Comparison of ENCODE assay signal across 23 cellular contexts in genomic region chr9:7119612-7120011, GRCh38.
"Had no signal": no experiment of that assay in that cellular context is flagged by ENCODE, and none has a peak within 500 bp of the region (broad histone marks: within the 10 kb centered on the region; RNA-seq: fewer than 3 reads in every experiment).

No MANE protein-coding gene starts in this region.

- H3K9me3 ChIP-seq: colonic mucosa, heart left ventricle, mucosa of descending colon, pancreas, suprapubic skin, thyroid gland, uterus had no signal

- H3K36me3 ChIP-seq: colonic mucosa, pancreas, thyroid gland, uterus had no signal

- H3K27me3 ChIP-seq: colonic mucosa, heart left ventricle, pancreas, suprapubic skin, thyroid gland, uterus had no signal

- H3K27ac ChIP-seq: colonic mucosa, heart left ventricle, pancreas, suprapubic skin, thyroid gland, uterus had no signal

- ATAC-seq: heart left ventricle; left lobe of liver; mucosa of descending colon; right cardiac atrium; stimulated activated effector memory CD8-positive, alpha-beta T cell treated with anti-CD3 and anti-CD28 coated beads, Interleukin-12 subunit alpha, Interleukin-12 subunit beta, amount 100 ng/mL, for 72 hours; stimulated activated naive CD8-positive, alpha-beta T cell treated with anti-CD3 and anti-CD28 coated beads, Interleukin-15, Interleukin-2, amounts not matched to agents 100 U/mL and 50 U/mL, for 24 hours had no signal

- H3K9me3 Mint-ChIP-seq: endodermal cell; nephron; stimulated activated effector memory CD8-positive, alpha-beta T cell treated with anti-CD3 and anti-CD28 coated beads, Interleukin-12 subunit alpha, Interleukin-12 subunit beta, amount 100 ng/mL, for 72 hours; type B pancreatic cell had no signal

- H3K4me3 ChIP-seq: colonic mucosa, heart left ventricle, mucosa of descending colon, pancreas, smooth muscle cell, suprapubic skin, thyroid gland, uterus had no signal

- H3K27me3 Mint-ChIP-seq: progenitor cell of endocrine pancreas, type B pancreatic cell had no signal

- DNase-seq: colonic mucosa; dermis blood vessel endothelial cell; endodermal cell; heart left ventricle; hippocampal formation; kidney glomerular epithelial cell; mammary epithelial cell; mucosa of descending colon; occipital lobe; pancreas; right cardiac atrium; stimulated activated CD4-positive, alpha-beta T cell treated with anti-CD3 and anti-CD28 coated beads, Interleukin-4, amount 100 ng/mL, for 1 hour; stimulated activated CD8-positive, alpha-beta memory T cell treated with anti-CD3 and anti-CD28 coated beads, Interleukin-4, amount 100 ng/mL, for 48 hours; stimulated activated naive CD8-positive, alpha-beta T cell treated with anti-CD3 and anti-CD28 coated beads, Interleukin-15, Interleukin-2, amounts not matched to agents 100 U/mL and 50 U/mL, for 24 hours; thyroid gland; uterus had no signal

- H3K27ac Mint-ChIP-seq: endodermal cell; nephron; progenitor cell of endocrine pancreas; stimulated activated effector memory CD8-positive, alpha-beta T cell treated with anti-CD3 and anti-CD28 coated beads, Interleukin-12 subunit alpha, Interleukin-12 subunit beta, amount 100 ng/mL, for 72 hours; type B pancreatic cell had no signal

- H3K4me1 ChIP-seq: colonic mucosa, uterus had no signal

- H3K4me3 Mint-ChIP-seq: endodermal cell; nephron; stimulated activated effector memory CD8-positive, alpha-beta T cell treated with anti-CD3 and anti-CD28 coated beads, Interleukin-12 subunit alpha, Interleukin-12 subunit beta, amount 100 ng/mL, for 72 hours; type B pancreatic cell had no signal
